ENCODE assay signal across 1 cellular context in genomic region chr14:55929136-55929535, GRCh38.
TF ChIP-seq lines count a peak whose summit lies in the region.

No MANE protein-coding gene starts in this region.

TF ChIP-seq in HepG2, 621 proteins besides CTCF, POLR2A, EP300 and RAD21 (continued from another document):
- peak; percentile 92 for TF ChIP-seq HMGXB3 (CRISPR knock-in tag; IDR thresholded peaks at IDR 0.05; ENCODE audit: borderline replicate concordance)
- TF ChIP-seq CCDC6 (CRISPR knock-in tag; IDR thresholded peaks at IDR 0.05), result no peak
- TF ChIP-seq THAP11 (CRISPR knock-in tag; IDR thresholded peaks at IDR 0.05), result peak; percentile 42; the same call in 1 of the 2 replicates
- TF ChIP-seq POLR2AphosphoS5 (IDR thresholded peaks at IDR 0.05; ENCODE audit: low read depth, low read length), result no peak
